In the genomic region with DNA sequence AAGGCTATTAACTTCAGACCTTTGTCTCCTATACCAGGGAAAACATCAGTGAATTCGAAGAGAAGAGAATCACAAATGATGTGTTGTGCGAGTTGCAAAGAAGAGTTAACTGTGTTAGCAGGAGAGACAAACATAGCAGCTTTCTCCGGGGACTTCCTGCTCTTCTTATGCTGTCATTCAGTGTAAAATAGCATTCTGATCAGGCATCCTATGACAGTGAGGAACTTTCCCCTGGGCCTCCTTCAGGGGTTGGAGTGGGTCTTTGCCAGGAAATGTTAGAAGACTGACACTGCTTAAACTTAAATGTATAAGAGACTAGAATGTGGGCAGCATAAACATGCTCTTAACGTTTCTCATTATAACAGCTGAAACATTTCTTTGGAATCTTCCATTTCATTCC, we compare ENCODE assay signal across 24 cellular contexts.
A peak's percentile ranks its signal among the peaks of the same experiment; 100 is the strongest.
DNase-seq lines count a peak whose midpoint lies in the region; ATAC-seq and TF ChIP-seq lines count a peak whose summit lies in the region.
"Had no signal": no experiment of that assay in that cellular context is flagged by ENCODE, and none has a peak within 500 bp of the region (broad histone marks: within the 10 kb centered on the region; RNA-seq: fewer than 3 reads in every experiment).

No MANE protein-coding gene starts in this region.

- CTCF ChIA-PET in naive thymus-derived CD4-positive, alpha-beta T cell (lab: Charles Lee): no interaction called here
- CTCF ChIA-PET in activated CD4-positive, alpha-beta T cell treated with anti-CD3 and anti-CD28 coated beads for 36 hours (lab: Charles Lee): no interaction called here

- H3K27me3 ChIP-seq in OCI-LY3 (ENCODE audit: low read depth, low read length) (no peaks in the 10 kb centered on the region), endodermal cell (ENCODE audit: control insufficient read depth, insufficient read depth, low read length, poor library complexity, severe bottlenecking) (no peaks in the 10 kb centered on the region)
- no peaks in the 10 kb centered on the region for H3K27me3 ChIP-seq in naive thymus-derived CD4-positive, alpha-beta T cell (ENCODE audit: control insufficient read depth in 2 of 2, insufficient read depth in 2 of 2, low read length in 2 of 2)
- H3K27me3 ChIP-seq: MG63 had no signal

- no peaks in the 10 kb centered on the region for H3K36me3 ChIP-seq in OCI-LY3 (replicated peaks; ENCODE audit: low read depth, low read length)
- H3K36me3 ChIP-seq in endodermal cell (ENCODE audit: control insufficient read depth, insufficient read depth, low read length): no peaks in the 10 kb centered on the region
- H3K36me3 ChIP-seq in naive thymus-derived CD4-positive, alpha-beta T cell (ENCODE audit: control insufficient read depth in 2 of 3, insufficient read depth in 3 of 3, low read length in 3 of 3): no peaks in the 10 kb centered on the region
- H3K36me3 ChIP-seq: MG63 had no signal

- no peak overlapping the region for H3K4me3 ChIP-seq in OCI-LY3 (ENCODE audit: low read length)
- H3K4me3 ChIP-seq in endodermal cell (ENCODE audit: low read length): no peak overlapping the region
- H3K4me3 ChIP-seq in naive thymus-derived CD4-positive, alpha-beta T cell (ENCODE audit: low read length): no peak overlapping the region
- H3K4me3 ChIP-seq: MG63 had no signal

- no peak overlapping the region for H3K27ac ChIP-seq in OCI-LY3 (ENCODE audit: low read length)
- peak overlapping the region; percentile 38 for H3K27ac ChIP-seq in endodermal cell (ENCODE audit: low read depth, low read length)
- H3K27ac ChIP-seq in naive thymus-derived CD4-positive, alpha-beta T cell (ENCODE audit: low read depth, low read length): no peak overlapping the region
- H3K27ac ChIP-seq: 22Rv1 had no signal

- H3K4me1 Mint-ChIP-seq in endodermal cell (peaks cover 11% of the 10 kb centered on the region), progenitor cell of endocrine pancreas (ENCODE audit: low read depth) (peaks cover 2% of the 10 kb centered on the region)
- no peaks in the 10 kb centered on the region for H3K4me1 Mint-ChIP-seq in naive thymus-derived CD4-positive, alpha-beta T cell
- H3K4me1 Mint-ChIP-seq in activated CD4-positive, alpha-beta T cell treated with anti-CD3 and anti-CD28 coated beads for 36 hours: no peaks in the 10 kb centered on the region
- H3K4me1 Mint-ChIP-seq: activated naive CD4-positive, alpha-beta T cell treated with anti-CD3 and anti-CD28 coated beads, Interleukin-2, amount 50 U/mL, for 24 hours; B cell; memory B cell had no signal

- peaks cover 2% of the 10 kb centered on the region for H3K36me3 Mint-ChIP-seq in endodermal cell (ENCODE audit: low read depth)
- H3K36me3 Mint-ChIP-seq in progenitor cell of endocrine pancreas (ENCODE audit: insufficient read depth): no peaks in the 10 kb centered on the region
- no peaks in the 10 kb centered on the region for H3K36me3 Mint-ChIP-seq in naive thymus-derived CD4-positive, alpha-beta T cell
- no peaks in the 10 kb centered on the region for H3K36me3 Mint-ChIP-seq in activated CD4-positive, alpha-beta T cell treated with anti-CD3 and anti-CD28 coated beads for 36 hours (ENCODE audit: low read depth)
- H3K36me3 Mint-ChIP-seq: activated naive CD4-positive, alpha-beta T cell treated with anti-CD3 and anti-CD28 coated beads, Interleukin-2, amount 50 U/mL, for 24 hours; memory B cell had no signal

- POLR2A ChIA-PET in naive thymus-derived CD4-positive, alpha-beta T cell (lab: Charles Lee): no interaction called here
- POLR2A ChIA-PET in activated CD4-positive, alpha-beta T cell treated with anti-CD3 and anti-CD28 coated beads for 36 hours (lab: Charles Lee): no interaction called here

- no peaks in the 10 kb centered on the region for H3K79me2 ChIP-seq in OCI-LY3 (ENCODE audit: low read length)

- H3K27me3 Mint-ChIP-seq in endodermal cell (ENCODE audit: insufficient read depth) (no peaks in the 10 kb centered on the region), progenitor cell of endocrine pancreas (no peaks in the 10 kb centered on the region)
- H3K27me3 Mint-ChIP-seq in naive thymus-derived CD4-positive, alpha-beta T cell: no peaks in the 10 kb centered on the region
- H3K27me3 Mint-ChIP-seq in activated CD4-positive, alpha-beta T cell treated with anti-CD3 and anti-CD28 coated beads for 36 hours: no peaks in the 10 kb centered on the region
- H3K27me3 Mint-ChIP-seq: activated CD8-positive, alpha-beta T cell treated with anti-CD3 and anti-CD28 coated beads for 36 hours; activated naive CD4-positive, alpha-beta T cell treated with anti-CD3 and anti-CD28 coated beads, Interleukin-2, amount 50 U/mL, for 24 hours; B cell; dendritic cell treated with granulocyte-macrophage colony-stimulating factor and Interleukin-4, amounts not matched to agents 40 ng/mL and 50 ng/mL, for 4 days; memory B cell had no signal

- no peaks in the 10 kb centered on the region for H3K9me3 ChIP-seq in OCI-LY3 (ENCODE audit: insufficient read depth, low read length)
- no peaks in the 10 kb centered on the region for H3K9me3 ChIP-seq in endodermal cell (ENCODE audit: control insufficient read depth, low read length)
- H3K9me3 ChIP-seq in naive thymus-derived CD4-positive, alpha-beta T cell (ENCODE audit: control insufficient read depth in 2 of 3, low read length in 3 of 3): no peaks in the 10 kb centered on the region
- H3K9me3 ChIP-seq: Caco-2, MG63 had no signal

- H4K20me1 ChIP-seq in OCI-LY3 (ENCODE audit: insufficient read depth, low read length): no peaks in the 10 kb centered on the region

- peaks cover 2% of the 10 kb centered on the region for H3K9me3 Mint-ChIP-seq in endodermal cell
- H3K9me3 Mint-ChIP-seq in progenitor cell of endocrine pancreas (ENCODE audit: low read depth): no peaks in the 10 kb centered on the region
- peaks cover 0 to 3% (median 0%) of the 10 kb centered on the region in 11 donors for H3K9me3 Mint-ChIP-seq in naive thymus-derived CD4-positive, alpha-beta T cell
- no peaks in the 10 kb centered on the region for H3K9me3 Mint-ChIP-seq in activated CD4-positive, alpha-beta T cell treated with anti-CD3 and anti-CD28 coated beads for 36 hours (ENCODE audit: low read depth)
- H3K9me3 Mint-ChIP-seq: activated CD8-positive, alpha-beta T cell treated with anti-CD3 and anti-CD28 coated beads for 36 hours; nephron progenitor cell had no signal

- H3K9ac ChIP-seq in OCI-LY3 (ENCODE audit: low read length) (no peak overlapping the region), endodermal cell (ENCODE audit: extremely low read depth, low read length, poor library complexity, severe bottlenecking) (no peak overlapping the region)

- DNase-seq in DMS53 (lab: John Stamatoyannopoulos, UW) (peak; percentile 0), DMS53 treated with DMSO at 0.1 percent for 48 hours (lab: John Stamatoyannopoulos, UW; ENCODE audit: unreplicated experiment) (no peak), endodermal cell (no peak), progenitor cell of endocrine pancreas (ENCODE audit: low spot score, unreplicated experiment) (no peak)
- DNase-seq in naive thymus-derived CD4-positive, alpha-beta T cell: no peak
- no peak for DNase-seq in activated CD4-positive, alpha-beta T cell treated with anti-CD3 and anti-CD28 coated beads for 36 hours
- DNase-seq: activated CD8-positive, alpha-beta T cell treated with anti-CD3 and anti-CD28 coated beads for 36 hours; Caco-2; hypothalamus; MG63; NCI-H1436; NCI-H446; nephron progenitor cell; stimulated activated CD4-positive, alpha-beta T cell treated with anti-CD3 and anti-CD28 coated beads, Interleukin-12 subunit alpha, Interleukin-12 subunit beta, amount 100 ng/mL, for 4 hours; substantia nigra; T-helper 1 cell had no signal

- no peak overlapping the region for H3K4me3 Mint-ChIP-seq in endodermal cell
- no peak overlapping the region for H3K4me3 Mint-ChIP-seq in progenitor cell of endocrine pancreas (ENCODE audit: low read depth)
- no peak overlapping the region for H3K4me3 Mint-ChIP-seq in naive thymus-derived CD4-positive, alpha-beta T cell
- no peak overlapping the region for H3K4me3 Mint-ChIP-seq in activated CD4-positive, alpha-beta T cell treated with anti-CD3 and anti-CD28 coated beads for 36 hours
- H3K4me3 Mint-ChIP-seq: activated CD8-positive, alpha-beta T cell treated with anti-CD3 and anti-CD28 coated beads for 36 hours; activated naive CD4-positive, alpha-beta T cell treated with anti-CD3 and anti-CD28 coated beads, Interleukin-2, amount 50 U/mL, for 24 hours; B cell; dendritic cell treated with granulocyte-macrophage colony-stimulating factor and Interleukin-4, amounts not matched to agents 40 ng/mL and 50 ng/mL, for 4 days; memory B cell; nephron progenitor cell had no signal

- intact Hi-C loops in naive thymus-derived CD4-positive, alpha-beta T cell (cut with micrococcal nuclease): no loop called here
- intact Hi-C loops in activated CD4-positive, alpha-beta T cell treated with anti-CD3 and anti-CD28 coated beads for 36 hours (cut with DNase I, micrococcal nuclease): no loop called here

- H3K27ac Mint-ChIP-seq in endodermal cell: peak overlapping the region; percentile 68
- peak overlapping the region; percentile 15 for H3K27ac Mint-ChIP-seq in progenitor cell of endocrine pancreas
- H3K27ac Mint-ChIP-seq in naive thymus-derived CD4-positive, alpha-beta T cell: no peak overlapping the region
- H3K27ac Mint-ChIP-seq in activated CD4-positive, alpha-beta T cell treated with anti-CD3 and anti-CD28 coated beads for 36 hours: no peak overlapping the region
- H3K27ac Mint-ChIP-seq: activated CD8-positive, alpha-beta T cell treated with anti-CD3 and anti-CD28 coated beads for 36 hours; activated naive CD4-positive, alpha-beta T cell treated with anti-CD3 and anti-CD28 coated beads, Interleukin-2, amount 50 U/mL, for 24 hours; B cell; dendritic cell treated with granulocyte-macrophage colony-stimulating factor and Interleukin-4, amounts not matched to agents 40 ng/mL and 50 ng/mL, for 4 days; memory B cell; nephron progenitor cell had no signal

- no peak for TF ChIP-seq CTCF in OCI-LY3 (IDR thresholded peaks at IDR 0.05; ENCODE audit: low read depth, low read length)
- no peak for TF ChIP-seq CTCF in endodermal cell (conservative IDR thresholded peaks at IDR 0.05)
- no peak for TF ChIP-seq CTCF in progenitor cell of endocrine pancreas (IDR thresholded peaks at IDR 0.05; ENCODE audit: unreplicated experiment)

- peak overlapping the region; percentile 36; the same call in 1 of the 2 replicates for H2AFZ ChIP-seq in OCI-LY3 (ENCODE audit: low read depth, low read length)

- ATAC-seq in naive thymus-derived CD4-positive, alpha-beta T cell: no peak
- ATAC-seq in HG03571 (IDR thresholded peaks at IDR 0.05; ENCODE audit: unreplicated experiment): no peak
- no peak for ATAC-seq in activated CD4-positive, alpha-beta T cell treated with anti-CD3 and anti-CD28 coated beads for 36 hours
- ATAC-seq: activated CD8-positive, alpha-beta T cell treated with anti-CD3 and anti-CD28 coated beads for 36 hours; HepG2 had no signal

- no peak overlapping the region for H3K4me2 ChIP-seq in OCI-LY3 (ENCODE audit: low read length)

- H3K4me1 ChIP-seq in OCI-LY3 (ENCODE audit: low read length) (no peaks in the 10 kb centered on the region), endodermal cell (ENCODE audit: control insufficient read depth, insufficient read depth, low read length) (no peaks in the 10 kb centered on the region)
- H3K4me1 ChIP-seq in naive thymus-derived CD4-positive, alpha-beta T cell (ENCODE audit: control insufficient read depth in 2 of 2, insufficient read depth in 2 of 2, low read length in 2 of 2): no peaks in the 10 kb centered on the region

- WGBS in endodermal cell (ENCODE audit: insufficient coverage in 1 of 2, insufficient read length in 1 of 2), 2 experiments: 75 to 100% methylated on average over 1 to 4 of the region's 4 CpGs

Comparison
In these comparisons a context has a peak if more than half of its experiments do, and no peak if none do; other contexts are left out.
1. H3K27ac Mint-ChIP-seq: peak in endodermal cell (single experiment) and progenitor cell of endocrine pancreas (single experiment); none in naive thymus-derived CD4-positive, alpha-beta T cell (0 of 9) and activated CD4-positive, alpha-beta T cell treated with anti-CD3 and anti-CD28 coated beads for 36 hours (single experiment).